19 cellular contexts compared by ENCODE assay signal in the genomic region with DNA sequence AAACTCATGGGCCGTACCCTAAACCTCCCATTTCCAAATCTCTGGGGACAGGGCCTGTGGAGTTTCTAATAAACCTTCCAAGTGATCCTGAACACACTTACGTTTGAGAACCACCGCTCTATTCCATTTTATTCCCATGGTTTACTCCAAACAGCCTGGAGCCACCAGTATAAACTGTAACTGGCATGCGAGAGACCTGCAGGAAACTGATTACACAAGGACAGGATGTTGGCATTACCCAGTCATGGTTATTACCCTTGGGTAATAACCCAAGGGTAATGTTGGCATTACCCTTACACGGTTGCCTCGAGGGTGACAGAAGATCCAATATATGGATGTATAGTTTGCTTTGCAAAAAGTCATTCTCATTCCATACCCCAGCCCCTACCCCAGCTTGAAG. TPM values are rescaled to one million over a fixed set of nuclear protein-coding genes. Genes with fewer than 3 reads are reported as not detected.
DNase-seq lines count a peak whose midpoint lies in the region; ATAC-seq and TF ChIP-seq lines count a peak whose summit lies in the region.
"Had no signal": no experiment of that assay in that cellular context is flagged by ENCODE, and none has a peak within 500 bp of the region (broad histone marks: within the 10 kb centered on the region; RNA-seq: fewer than 3 reads in every experiment).

No MANE protein-coding gene starts in this region.

- H3K27me3 ChIP-seq in neutrophil, result no peaks in the 10 kb centered on the region
- no peaks in the 10 kb centered on the region for H3K27me3 ChIP-seq in H7 (ENCODE audit: control insufficient read depth, insufficient read depth, low read length)

- ATAC-seq in esophagus mucosa, result no peak
- ATAC-seq: HCT116, Panc1, SK-N-SH treated with all-trans-retinoic acid at 6 μM for 48 hours had no signal

- H3K36me3 ChIP-seq in neutrophil (no peaks in the 10 kb centered on the region), H7 (replicated peaks; ENCODE audit: control insufficient read depth, insufficient read depth, low read length) (no peaks in the 10 kb centered on the region)

- no peaks in the 10 kb centered on the region for H3K9me3 ChIP-seq in neutrophil

- peak; percentile 46 for DNase-seq in EH (ENCODE audit: low read depth)
- DNase-seq in NCI-H69 (lab: John Stamatoyannopoulos, UW), result peak; percentile 28
- peak; percentile 10 for DNase-seq in dermis blood vessel endothelial cell
- DNase-seq in H7, result no peak
- DNase-seq in NCI-H2081 treated with DMSO at 0.1 percent for 48 hours (lab: John Stamatoyannopoulos, UW), result no peak
- no peak for DNase-seq in epidermal melanocyte (ENCODE audit: insufficient read length, low spot score)
- DNase-seq: COR-L47, DMS153, NCI-H1048, NCI-H146, NCI-H2081, NCI-H510A treated with DMSO at 0.1 percent for 48 hours, Right ventricle myocardium superior had no signal

- H3K27ac ChIP-seq in neutrophil, result peak overlapping the region; percentile 9
- H3K27ac ChIP-seq: HL-60 had no signal

- H3K4me1 ChIP-seq in neutrophil (ENCODE audit: control insufficient read depth in 1 of 2, insufficient read depth in 1 of 2, low read depth in 1 of 2, low read length in 1 of 2), result peaks cover 12 to 28% of the 10 kb centered on the region in 2 experiments

- no peak for TF ChIP-seq CTCF in neutrophil (IDR thresholded peaks at IDR 0.05)

- H3K4me3 ChIP-seq in neutrophil (ENCODE audit: low read depth in 1 of 2, low read length in 1 of 2), result peak overlapping the region in 1 of 2 experiments; percentile 22
- H3K4me3 ChIP-seq in H7 (ENCODE audit: insufficient read depth, low read depth, low read length), result no peak overlapping the region

RNA-seq across cellular contexts. Expression of a gene that starts 37.0 kb away (rescaled TPM):
- total RNA-seq in dermis blood vessel endothelial cell (79.4 and 99.2 TPM in 2 replicates), esophagus mucosa (56.4 TPM)
- 28.7 and 30.1 TPM in 2 replicates for total RNA-seq in H7 (2014; rRNA removed; shearing (Covaris generic))

Comparison
In these comparisons a context has a peak if more than half of its experiments do, and no peak if none do; other contexts are left out.
1. DNase-seq: peak in EH (single experiment), NCI-H69 (single experiment) and dermis blood vessel endothelial cell (single experiment); none in H7 (single experiment), NCI-H2081 treated with DMSO at 0.1 percent for 48 hours (single experiment) and epidermal melanocyte (single experiment).